Comparison of ENCODE assay signal across 14 cellular contexts in genomic region chr3:27976933-27977332, GRCh38.
A peak's percentile ranks its signal among the peaks of the same experiment; 100 is the strongest.
DNase-seq lines count a peak whose midpoint lies in the region; ATAC-seq, FAIRE-seq and TF ChIP-seq lines count a peak whose summit lies in the region.
"Had no signal": no experiment of that assay in that cellular context is flagged by ENCODE, and none has a peak within 500 bp of the region (broad histone marks: within the 10 kb centered on the region; RNA-seq: fewer than 3 reads in every experiment).

No MANE protein-coding gene starts in this region.

- TF ChIP-seq CTCF in A673 (conservative IDR thresholded peaks at IDR 0.05; ENCODE audit: low read depth, low read length) (no peak), NB4 (IDR thresholded peaks at IDR 0.05; ENCODE audit: low read depth, low read length) (no peak), epithelial cell of esophagus (IDR thresholded peaks at IDR 0.05; ENCODE audit: insufficient read depth, low read depth, low read length, missing control alignments) (no peak)

- no peak overlapping the region for H3K4me3 ChIP-seq in A673 (ENCODE audit: low read depth, low read length, poor library complexity, severe bottlenecking)
- no peak overlapping the region for H3K4me3 ChIP-seq in NB4 (ENCODE audit: low read depth, low read length)
- H3K4me3 ChIP-seq in epithelial cell of esophagus (ENCODE audit: low read length), result no peak overlapping the region
- H3K4me3 ChIP-seq: tibial artery had no signal

- POLR2A ChIA-PET in A673 (lab: Charles Lee; ENCODE audit: low non-redundant PET), result no interaction called here

- H3K27me3 ChIP-seq in A673 (replicated peaks; ENCODE audit: insufficient read depth, low read depth, low read length, poor library complexity), result no peaks in the 10 kb centered on the region
- H3K27me3 ChIP-seq: tibial artery had no signal

- CTCF ChIA-PET in A673 (lab: Charles Lee), result no interaction called here

- no peak for TF ChIP-seq POLR2A in NB4 (IDR thresholded peaks at IDR 0.05; ENCODE audit: extremely low read depth, insufficient read length)

- no TSS peak for BruUV-seq in A673 (replicated peaks; lab: Mats Ljungman, UMichigan)

- no peak overlapping the region for H3K27ac ChIP-seq in A673 (ENCODE audit: low read depth, low read length, poor library complexity, severe bottlenecking)
- H3K27ac ChIP-seq: tibial artery had no signal

- intact Hi-C loops in A673 (cut with micrococcal nuclease; ENCODE audit: unreplicated experiment), result no loop called here

- no peak for FAIRE-seq in RCC 7860 (lab: Jason Lieb, UNC)
- FAIRE-seq: GM18507 had no signal

- no peaks in the 10 kb centered on the region for H3K4me1 ChIP-seq in A673 (ENCODE audit: insufficient read depth, low read length, poor library complexity, severe bottlenecking)
- H3K4me1 ChIP-seq: tibial artery had no signal

- no peaks in the 10 kb centered on the region for H3K36me3 ChIP-seq in A673 (ENCODE audit: insufficient read depth, low read length, poor library complexity, severe bottlenecking)
- H3K36me3 ChIP-seq: tibial artery had no signal

- ATAC-seq in GM21529 (IDR thresholded peaks at IDR 0.05; ENCODE audit: unreplicated experiment), result peak; percentile 75
- ATAC-seq in HG02642 (IDR thresholded peaks at IDR 0.05; ENCODE audit: poor library complexity, unreplicated experiment), result no peak

- DNase-seq in A673 (ENCODE audit: low spot score) (peak; percentile 12), NB4 (ENCODE audit: low read depth) (peak; percentile 91), epithelial cell of esophagus (ENCODE audit: low read depth) (peak; percentile 91), NCI-H2107 treated with DMSO at 0.1 percent for 48 hours (lab: John Stamatoyannopoulos, UW; ENCODE audit: unreplicated experiment) (no peak), RCC 7860 (ENCODE audit: low spot score) (no peak), NCI-H748 treated with DMSO at 0.1 percent for 48 hours (lab: John Stamatoyannopoulos, UW) (no peak)
- DNase-seq: activated naive CD4-positive, alpha-beta T cell; endodermal cell; midbrain; T-helper 2 cell had no signal

- H3K9me3 ChIP-seq in A673 (ENCODE audit: low read depth, low read length, poor library complexity, severe bottlenecking), result no peaks in the 10 kb centered on the region
- H3K9me3 ChIP-seq: tibial artery had no signal

Comparison
In these comparisons a context has a peak if more than half of its experiments do, and no peak if none do; other contexts are left out.
1. DNase-seq: peak in A673 (single experiment), NB4 (single experiment) and epithelial cell of esophagus (single experiment); none in NCI-H2107 treated with DMSO at 0.1 percent for 48 hours (single experiment), RCC 7860 (single experiment) and NCI-H748 treated with DMSO at 0.1 percent for 48 hours (single experiment).